31 cellular contexts compared by ENCODE assay signal in the genomic region with DNA sequence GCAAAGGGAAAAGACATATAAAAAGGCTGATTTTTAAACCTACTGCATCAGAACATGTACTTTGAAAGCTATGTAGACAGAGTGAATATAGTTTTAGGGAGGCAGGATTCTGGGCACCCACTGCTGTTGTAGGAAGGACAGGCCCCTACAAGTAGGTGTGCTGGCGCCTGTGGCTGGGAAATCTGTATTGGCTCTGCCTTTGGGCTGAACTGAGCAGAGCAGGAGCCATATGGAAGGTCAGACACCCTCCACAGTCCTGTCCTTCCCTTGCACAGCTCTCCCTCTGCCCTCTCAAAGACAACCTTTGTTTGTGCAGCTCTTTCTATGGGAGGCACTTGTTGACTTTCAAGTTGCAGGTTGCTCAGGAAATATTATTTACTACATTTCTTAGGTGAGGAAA. TPM values are rescaled to one million over a fixed set of nuclear protein-coding genes. Genes with fewer than 3 reads are reported as not detected.
"Had no signal": no experiment of that assay in that cellular context is flagged by ENCODE, and none has a peak within 500 bp of the region (broad histone marks: within the 10 kb centered on the region; RNA-seq: fewer than 3 reads in every experiment).

No MANE protein-coding gene starts in this region.

- H3K4me3 ChIP-seq: esophagus squamous epithelium, heart right ventricle, psoas muscle, smooth muscle cell, stomach, tibial artery, upper lobe of right lung had no signal

- H3K4me3 Mint-ChIP-seq: activated B cell treated with CpG ODN at 0.5 μM for 24 hours; activated CD8-positive, alpha-beta memory T cell treated with anti-CD3 and anti-CD28 coated beads, Interleukin-2, amount 10 ng/mL, durations not matched to agents 7 days and 5 days; activated CD8-positive, alpha-beta T cell treated with anti-CD3 and anti-CD28 coated beads for 36 hours; activated naive CD8-positive, alpha-beta T cell; endodermal cell; mesothelial cell of epicardium; naive B cell; nephron progenitor cell; stimulated activated memory B cell treated with anti-CD40 and anti-IgM and Interleukin-4, amounts not matched to agents 10 μg/mL and 1 μg/mL and 100 μg/mL, for 72 hours; T-helper 2 cell treated with Interferon-gamma antibody and Interleukin-4, amounts not matched to agents 5 μg/mL and 100 μg/mL, for 36 hours had no signal

- H3K9me3 ChIP-seq: esophagus squamous epithelium, heart right ventricle, psoas muscle, stomach, tibial artery, upper lobe of right lung had no signal

- H3K79me2 ChIP-seq: parathyroid adenoma had no signal

- DNase-seq: activated B cell treated with CpG ODN at 0.5 μM for 24 hours; activated CD4-positive, alpha-beta T cell treated with anti-CD3 and anti-CD28 coated beads, Interleukin-2, amount 50 U/mL, for 1 hour; activated CD8-positive, alpha-beta memory T cell treated with anti-CD3 and anti-CD28 coated beads, Interleukin-2, amount 10 ng/mL, durations not matched to agents 7 days and 5 days; activated CD8-positive, alpha-beta T cell treated with anti-CD3 and anti-CD28 coated beads for 36 hours; activated effector memory CD4-positive, alpha-beta T cell treated with Interleukin-2 at 50 U/mL for 16 hours; activated naive CD4-positive, alpha-beta T cell treated with Interleukin-2 at 50 U/mL for 16 hours; activated T-cell treated with anti-CD3 and anti-CD28 coated beads for 4 hours; anterior cingulate cortex; endodermal cell; esophagus squamous epithelium; foreskin melanocyte; heart right ventricle; left ventricle myocardium superior; naive B cell; nephron progenitor cell; occipital lobe; psoas muscle; stimulated activated CD4-positive, alpha-beta T cell treated with anti-CD3 and anti-CD28 coated beads, Interleukin-1b, Interleukin-23, amount 100 ng/mL, for 48 hours; stimulated activated CD4-positive, alpha-beta T cell treated with anti-CD3 and anti-CD28 coated beads, Interleukin-4, amount 100 ng/mL, for 4 hours; stimulated activated CD8-positive, alpha-beta memory T cell treated with anti-CD3 and anti-CD28 coated beads, Interleukin-4, amount 100 ng/mL, for 48 hours; stomach; T-helper 1 cell; tibial artery; upper lobe of right lung had no signal

- H3K4me1 Mint-ChIP-seq: activated B cell treated with CpG ODN at 0.5 μM for 24 hours; activated CD8-positive, alpha-beta memory T cell treated with anti-CD3 and anti-CD28 coated beads, Interleukin-2, amount 10 ng/mL, durations not matched to agents 7 days and 5 days; endodermal cell; naive B cell; nephron progenitor cell; stimulated activated memory B cell treated with anti-CD40 and anti-IgM and Interleukin-4, amounts not matched to agents 10 μg/mL and 1 μg/mL and 100 μg/mL, for 72 hours had no signal

- H3K4me2 ChIP-seq: smooth muscle cell had no signal

- H3K27ac Mint-ChIP-seq: activated B cell treated with CpG ODN at 0.5 μM for 24 hours; activated CD8-positive, alpha-beta memory T cell treated with anti-CD3 and anti-CD28 coated beads, Interleukin-2, amount 10 ng/mL, durations not matched to agents 7 days and 5 days; activated CD8-positive, alpha-beta T cell treated with anti-CD3 and anti-CD28 coated beads for 36 hours; activated naive CD8-positive, alpha-beta T cell; endodermal cell; mesothelial cell of epicardium; nephron progenitor cell; stimulated activated memory B cell treated with anti-CD40 and anti-IgM and Interleukin-4, amounts not matched to agents 10 μg/mL and 1 μg/mL and 100 μg/mL, for 72 hours; T-helper 2 cell treated with Interferon-gamma antibody and Interleukin-4, amounts not matched to agents 5 μg/mL and 100 μg/mL, for 36 hours had no signal

- H3K9ac ChIP-seq: parathyroid adenoma had no signal

- H3K27me3 ChIP-seq: upper lobe of right lung had no signal

- ATAC-seq: activated CD8-positive, alpha-beta memory T cell treated with anti-CD3 and anti-CD28 coated beads, Interleukin-2, amount 10 ng/mL, durations not matched to agents 7 days and 5 days; activated CD8-positive, alpha-beta T cell treated with anti-CD3 and anti-CD28 coated beads for 36 hours; heart right ventricle; left ventricle myocardium superior; psoas muscle; stimulated activated memory B cell treated with anti-CD40 and anti-IgM and Interleukin-4, amounts not matched to agents 10 μg/mL and 1 μg/mL and 100 μg/mL, for 72 hours; upper lobe of right lung had no signal

- H3K4me1 ChIP-seq: heart right ventricle, parathyroid adenoma, psoas muscle, stomach, tibial artery, upper lobe of right lung had no signal

- H3K9me3 Mint-ChIP-seq: activated B cell treated with CpG ODN at 0.5 μM for 24 hours; activated CD8-positive, alpha-beta T cell treated with anti-CD3 and anti-CD28 coated beads for 36 hours; endodermal cell; mesothelial cell of epicardium; naive B cell; nephron progenitor cell; stimulated activated memory B cell treated with anti-CD40 and anti-IgM and Interleukin-4, amounts not matched to agents 10 μg/mL and 1 μg/mL and 100 μg/mL, for 72 hours; T-helper 2 cell treated with Interferon-gamma antibody and Interleukin-4, amounts not matched to agents 5 μg/mL and 100 μg/mL, for 36 hours had no signal

- H2AFZ ChIP-seq: parathyroid adenoma had no signal

- H3K27ac ChIP-seq: esophagus squamous epithelium, heart right ventricle, parathyroid adenoma, psoas muscle, stomach, tibial artery, upper lobe of right lung had no signal

- H3K36me3 Mint-ChIP-seq: activated CD8-positive, alpha-beta memory T cell treated with anti-CD3 and anti-CD28 coated beads, Interleukin-2, amount 10 ng/mL, durations not matched to agents 7 days and 5 days; activated naive CD8-positive, alpha-beta T cell; mesothelial cell of epicardium; naive B cell; stimulated activated memory B cell treated with anti-CD40 and anti-IgM and Interleukin-4, amounts not matched to agents 10 μg/mL and 1 μg/mL and 100 μg/mL, for 72 hours had no signal

- H3K36me3 ChIP-seq: esophagus squamous epithelium, heart right ventricle, stomach, tibial artery, upper lobe of right lung had no signal

RNA-seq across cellular contexts. Expression of gene PPP1R14C, which starts 55.5 kb away (rescaled TPM):
- total RNA-seq: lung microvascular endothelial cell had no signal
